In genomic region chr5:177370488-177371119, GRCh38 we compare ENCODE assay signal across 1 cellular context.
TF ChIP-seq lines count a peak whose summit lies in the region.

No MANE protein-coding gene starts in this region.

TF ChIP-seq in HepG2, 621 proteins besides CTCF, POLR2A, EP300 and RAD21 (continued from another document and continues in another):
- TF ChIP-seq PRMT3 (CRISPR knock-in tag; IDR thresholded peaks at IDR 0.05; ENCODE audit: borderline replicate concordance, low read depth): no peak
- TF ChIP-seq ZNF292 (CRISPR knock-in tag; IDR thresholded peaks at IDR 0.05; ENCODE audit: borderline replicate concordance, low read depth): no peak
- no peak for TF ChIP-seq HOXD1 (CRISPR knock-in tag; IDR thresholded peaks at IDR 0.05)
- TF ChIP-seq, protein P1, sequence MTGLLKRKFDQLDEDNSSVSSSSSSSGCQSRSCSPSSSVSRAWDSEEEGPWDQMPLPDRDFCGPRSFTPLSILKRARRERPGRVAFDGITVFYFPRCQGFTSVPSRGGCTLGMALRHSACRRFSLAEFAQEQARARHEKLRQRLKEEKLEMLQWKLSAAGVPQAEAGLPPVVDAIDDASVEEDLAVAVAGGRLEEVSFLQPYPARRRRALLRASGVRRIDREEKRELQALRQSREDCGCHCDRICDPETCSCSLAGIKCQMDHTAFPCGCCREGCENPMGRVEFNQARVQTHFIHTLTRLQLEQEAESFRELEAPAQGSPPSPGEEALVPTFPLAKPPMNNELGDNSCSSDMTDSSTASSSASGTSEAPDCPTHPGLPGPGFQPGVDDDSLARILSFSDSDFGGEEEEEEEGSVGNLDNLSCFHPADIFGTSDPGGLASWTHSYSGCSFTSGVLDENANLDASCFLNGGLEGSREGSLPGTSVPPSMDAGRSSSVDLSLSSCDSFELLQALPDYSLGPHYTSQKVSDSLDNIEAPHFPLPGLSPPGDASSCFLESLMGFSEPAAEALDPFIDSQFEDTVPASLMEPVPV (CRISPR knock-in tag; IDR thresholded peaks at IDR 0.05): peak; percentile 50; the same call in 1 of the 2 replicates
- no peak for TF ChIP-seq ELF4 (CRISPR knock-in tag; IDR thresholded peaks at IDR 0.05; ENCODE audit: borderline replicate concordance)
- TF ChIP-seq JUND (CRISPR knock-in tag; IDR thresholded peaks at IDR 0.05): no peak
- no peak for TF ChIP-seq ZNF709 (CRISPR knock-in tag; IDR thresholded peaks at IDR 0.05)
- no peak for TF ChIP-seq CCAR2 (optimal IDR thresholded peaks at IDR 0.05; ENCODE audit: low read depth, low read length)
- TF ChIP-seq ZNF138 (CRISPR knock-in tag; IDR thresholded peaks at IDR 0.05; ENCODE audit: low read depth): no peak
- no peak for TF ChIP-seq CHD4 (IDR thresholded peaks at IDR 0.05; ENCODE audit: borderline replicate concordance, low read length)
- peak; percentile 50; the same call in 1 of the 2 replicates for TF ChIP-seq BCL6 (CRISPR knock-in tag; IDR thresholded peaks at IDR 0.05)
- no peak for TF ChIP-seq ZNF276 (CRISPR knock-in tag; IDR thresholded peaks at IDR 0.05; ENCODE audit: low read depth)
- no peak for TF ChIP-seq CAMTA2 (CRISPR knock-in tag; IDR thresholded peaks at IDR 0.05; ENCODE audit: borderline replicate concordance)
- no peak for TF ChIP-seq NFE2L1 (CRISPR knock-in tag; IDR thresholded peaks at IDR 0.05; ENCODE audit: borderline replicate concordance)
- TF ChIP-seq, protein P2, sequence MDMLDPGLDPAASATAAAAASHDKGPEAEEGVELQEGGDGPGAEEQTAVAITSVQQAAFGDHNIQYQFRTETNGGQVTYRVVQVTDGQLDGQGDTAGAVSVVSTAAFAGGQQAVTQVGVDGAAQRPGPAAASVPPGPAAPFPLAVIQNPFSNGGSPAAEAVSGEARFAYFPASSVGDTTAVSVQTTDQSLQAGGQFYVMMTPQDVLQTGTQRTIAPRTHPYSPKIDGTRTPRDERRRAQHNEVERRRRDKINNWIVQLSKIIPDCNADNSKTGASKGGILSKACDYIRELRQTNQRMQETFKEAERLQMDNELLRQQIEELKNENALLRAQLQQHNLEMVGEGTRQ (IDR thresholded peaks at IDR 0.05; ENCODE audit: low read depth, low read length): no peak
- TF ChIP-seq, protein P2 (CRISPR knock-in tag; IDR thresholded peaks at IDR 0.05; ENCODE audit: borderline replicate concordance): no peak
- TF ChIP-seq ZNF7 (CRISPR knock-in tag; IDR thresholded peaks at IDR 0.05): no peak
- no peak for TF ChIP-seq HMGA1 (CRISPR knock-in tag; conservative IDR thresholded peaks at IDR 0.05)
- TF ChIP-seq SOX6 (IDR thresholded peaks at IDR 0.05): no peak
- TF ChIP-seq SOX6 (CRISPR knock-in tag; IDR thresholded peaks at IDR 0.05): peak; percentile 11; the same call in 1 of the 2 replicates
- TF ChIP-seq ZBTB26 (CRISPR knock-in tag; IDR thresholded peaks at IDR 0.05; ENCODE audit: borderline replicate concordance): peak; percentile 94
- TF ChIP-seq NFE2L2 (IDR thresholded peaks at IDR 0.05; ENCODE audit: low read length): no peak
- TF ChIP-seq ZNF225 (CRISPR knock-in tag; IDR thresholded peaks at IDR 0.05): no peak
- TF ChIP-seq ZNF841 (CRISPR knock-in tag; IDR thresholded peaks at IDR 0.05; ENCODE audit: borderline replicate concordance): no peak
- no peak for TF ChIP-seq ZNF609 (CRISPR knock-in tag; IDR thresholded peaks at IDR 0.05; ENCODE audit: borderline replicate concordance)
- no peak for TF ChIP-seq SMAD1 (CRISPR knock-in tag; IDR thresholded peaks at IDR 0.05; ENCODE audit: borderline replicate concordance, low read depth)
- TF ChIP-seq GMEB2 (CRISPR knock-in tag; IDR thresholded peaks at IDR 0.05; ENCODE audit: low read depth): no peak
- no peak for TF ChIP-seq ZNF333 (CRISPR knock-in tag; IDR thresholded peaks at IDR 0.05; ENCODE audit: borderline replicate concordance)
- no peak for TF ChIP-seq ZNF850 (CRISPR knock-in tag; conservative IDR thresholded peaks at IDR 0.05)
- TF ChIP-seq HOXA9 (CRISPR knock-in tag; IDR thresholded peaks at IDR 0.05; ENCODE audit: borderline replicate concordance): 0 out of 2 replicates have a peak, but pooled peaks have one; percentile 22
- TF ChIP-seq ZBTB7A (CRISPR knock-in tag; IDR thresholded peaks at IDR 0.05): peak; percentile 64; the same call in 1 of the 2 replicates
- TF ChIP-seq ZFP36L2 (CRISPR knock-in tag; IDR thresholded peaks at IDR 0.05): no peak
- TF ChIP-seq, protein P3, sequence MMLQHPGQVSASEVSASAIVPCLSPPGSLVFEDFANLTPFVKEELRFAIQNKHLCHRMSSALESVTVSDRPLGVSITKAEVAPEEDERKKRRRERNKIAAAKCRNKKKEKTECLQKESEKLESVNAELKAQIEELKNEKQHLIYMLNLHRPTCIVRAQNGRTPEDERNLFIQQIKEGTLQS (CRISPR knock-in tag; IDR thresholded peaks at IDR 0.05): no peak
- peak; percentile 58 for TF ChIP-seq ARID5B (CRISPR knock-in tag; IDR thresholded peaks at IDR 0.05)
- TF ChIP-seq, protein P4, sequence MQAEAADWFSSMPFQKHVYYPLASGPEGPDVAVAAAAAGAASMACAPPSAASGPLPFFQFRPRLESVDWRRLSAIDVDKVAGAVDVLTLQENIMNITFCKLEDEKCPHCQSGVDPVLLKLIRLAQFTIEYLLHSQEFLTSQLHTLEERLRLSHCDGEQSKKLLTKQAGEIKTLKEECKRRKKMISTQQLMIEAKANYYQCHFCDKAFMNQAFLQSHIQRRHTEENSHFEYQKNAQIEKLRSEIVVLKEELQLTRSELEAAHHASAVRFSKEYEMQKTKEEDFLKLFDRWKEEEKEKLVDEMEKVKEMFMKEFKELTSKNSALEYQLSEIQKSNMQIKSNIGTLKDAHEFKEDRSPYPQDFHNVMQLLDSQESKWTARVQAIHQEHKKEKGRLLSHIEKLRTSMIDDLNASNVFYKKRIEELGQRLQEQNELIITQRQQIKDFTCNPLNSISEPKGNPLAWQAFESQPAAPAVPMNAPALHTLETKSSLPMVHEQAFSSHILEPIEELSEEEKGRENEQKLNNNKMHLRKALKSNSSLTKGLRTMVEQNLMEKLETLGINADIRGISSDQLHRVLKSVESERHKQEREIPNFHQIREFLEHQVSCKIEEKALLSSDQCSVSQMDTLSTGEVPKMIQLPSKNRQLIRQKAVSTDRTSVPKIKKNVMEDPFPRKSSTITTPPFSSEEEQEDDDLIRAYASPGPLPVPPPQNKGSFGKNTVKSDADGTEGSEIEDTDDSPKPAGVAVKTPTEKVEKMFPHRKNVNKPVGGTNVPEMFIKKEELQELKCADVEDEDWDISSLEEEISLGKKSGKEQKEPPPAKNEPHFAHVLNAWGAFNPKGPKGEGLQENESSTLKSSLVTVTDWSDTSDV (CRISPR knock-in tag; IDR thresholded peaks at IDR 0.05): no peak
- TF ChIP-seq ARID3A (IDR thresholded peaks at IDR 0.05; ENCODE audit: low read depth, low read length): no peak
- TF ChIP-seq ZNF629 (CRISPR knock-in tag; conservative IDR thresholded peaks at IDR 0.05): 0 out of 2 replicates have a peak, but pooled peaks have one; percentile 6
